In genomic region chr2:170454471-170455372, GRCh38 we compare ENCODE assay signal across 1 cellular context.
TF ChIP-seq lines count a peak whose summit lies in the region.

No MANE protein-coding gene starts in this region.

TF ChIP-seq in GM23338, 12 proteins besides CTCF, POLR2A, EP300 and RAD21 (continued from another document):
- TF ChIP-seq ZNF462 (CRISPR knock-in tag; IDR thresholded peaks at IDR 0.05) (no peak), ZNF114 (CRISPR knock-in tag; IDR thresholded peaks at IDR 0.05) (no peak), POLR2AphosphoS5 (IDR thresholded peaks at IDR 0.05; ENCODE audit: low read depth) (no peak), REST (IDR thresholded peaks at IDR 0.05; ENCODE audit: unreplicated experiment) (no peak), NANOG (IDR thresholded peaks at IDR 0.05; ENCODE audit: borderline replicate concordance) (no peak), CREB1 (CRISPR knock-in tag; IDR thresholded peaks at IDR 0.05; ENCODE audit: low read depth) (no peak), ETS1 (IDR thresholded peaks at IDR 0.05) (no peak)
